ENCODE assay signal across 26 cellular contexts in genomic region chr11:2148253-2149000, GRCh38. TPM values are rescaled to one million over a fixed set of nuclear protein-coding genes. Genes with fewer than 3 reads are reported as not detected.
"Had no signal": no experiment of that assay in that cellular context is flagged by ENCODE, and none has a peak within 500 bp of the region (broad histone marks: within the 10 kb centered on the region; RNA-seq: fewer than 3 reads in every experiment).

No MANE protein-coding gene starts in this region.

- H3K27ac Mint-ChIP-seq: activated CD8-positive, alpha-beta T cell treated with anti-CD3 and anti-CD28 coated beads for 36 hours; activated naive CD4-positive, alpha-beta T cell treated with anti-CD3 and anti-CD28 coated beads, Interleukin-2, amount 10 ng/mL, durations not matched to agents 7 days and 5 days; activated naive CD8-positive, alpha-beta T cell treated with anti-CD3 and anti-CD28 coated beads for 36 hours; activated T-cell treated with anti-CD3 and anti-CD28 coated beads, Interleukin-2, amount 50 U/mL, for 72 hours; activated T-helper 2 cell treated with anti-CD3 and anti-CD28 coated beads, Interferon-gamma antibody, Interleukin-2, Interleukin-4, amounts not matched to agents 10 μg/mL and 5 μg/mL and 100 μg/mL, durations not matched to agents 14 hours and 24 hours and 36 hours; T-cell had no signal

- H3K4me2 ChIP-seq: KMS-11 had no signal

- ATAC-seq: activated CD4-positive, CD25-positive, alpha-beta regulatory T cell treated with anti-CD3 and anti-CD28 coated beads, Interleukin-2, amount 50 U/mL, for 24 hours; activated CD8-positive, alpha-beta T cell treated with anti-CD3 and anti-CD28 coated beads for 36 hours; activated T-cell treated with anti-CD3 and anti-CD28 coated beads, Interleukin-2, amount 50 U/mL, for 72 hours; PC-3; T-cell had no signal

- H3K36me3 ChIP-seq: brain microvascular endothelial cell, cardiac muscle cell had no signal

- H3K4me3 Mint-ChIP-seq: activated CD8-positive, alpha-beta T cell treated with anti-CD3 and anti-CD28 coated beads for 36 hours; activated naive CD4-positive, alpha-beta T cell treated with anti-CD3 and anti-CD28 coated beads, Interleukin-2, amount 10 ng/mL, durations not matched to agents 7 days and 5 days; activated naive CD8-positive, alpha-beta T cell treated with anti-CD3 and anti-CD28 coated beads for 36 hours; activated T-cell treated with anti-CD3 and anti-CD28 coated beads, Interleukin-2, amount 50 U/mL, for 72 hours; T-cell had no signal

- DNase-seq: activated CD4-positive, alpha-beta T cell treated with anti-CD3 and anti-CD28 coated beads for 4 hours; activated CD8-positive, alpha-beta memory T cell treated with anti-CD3 and anti-CD28 coated beads, Interleukin-2, amount 50 U/mL, for 4 hours; activated CD8-positive, alpha-beta T cell treated with anti-CD3 and anti-CD28 coated beads for 36 hours; activated gamma-delta T cell treated with Interleukin-2 at 50 U/mL for 16 hours; activated naive CD4-positive, alpha-beta T cell treated with anti-CD3 and anti-CD28 coated beads, Interleukin-2, amount 10 ng/mL, durations not matched to agents 7 days and 5 days; activated naive CD8-positive, alpha-beta T cell treated with anti-CD3 and anti-CD28 coated beads for 36 hours; activated T-cell treated with anti-CD3 and anti-CD28 coated beads, Interleukin-2, amount 50 U/mL, for 72 hours; brain microvascular endothelial cell; NCI-H1092; NCI-H1436; NCI-H1694 treated with DMSO at 0.1 percent for 48 hours; NCI-H2029 treated with DMSO at 0.1 percent for 48 hours; NCI-H345; NCI-H510A; NCI-H526 treated with DMSO at 0.1 percent for 48 hours; NK-92 treated with Interleukin-12 subunit alpha and Interleukin-12 subunit beta, amount 100 ng/mL, for 24 hours; PC-3; SHP77 treated with DMSO at 0.1 percent for 48 hours; T-cell had no signal

- H3K4me3 ChIP-seq: cardiac muscle cell, SK-N-MC had no signal

- H3K9ac ChIP-seq: KMS-11 had no signal

- H3K9me3 Mint-ChIP-seq: activated CD8-positive, alpha-beta T cell treated with anti-CD3 and anti-CD28 coated beads for 36 hours; activated naive CD4-positive, alpha-beta T cell treated with anti-CD3 and anti-CD28 coated beads, Interleukin-2, amount 10 ng/mL, durations not matched to agents 7 days and 5 days; activated naive CD8-positive, alpha-beta T cell treated with anti-CD3 and anti-CD28 coated beads for 36 hours; activated T-cell treated with anti-CD3 and anti-CD28 coated beads, Interleukin-2, amount 50 U/mL, for 72 hours; activated T-helper 2 cell treated with anti-CD3 and anti-CD28 coated beads, Interferon-gamma antibody, Interleukin-2, Interleukin-4, amounts not matched to agents 10 μg/mL and 5 μg/mL and 100 μg/mL, durations not matched to agents 14 hours and 24 hours and 36 hours; T-cell had no signal

- H3K36me3 Mint-ChIP-seq: activated naive CD4-positive, alpha-beta T cell treated with anti-CD3 and anti-CD28 coated beads, Interleukin-2, amount 10 ng/mL, durations not matched to agents 7 days and 5 days; activated naive CD8-positive, alpha-beta T cell treated with anti-CD3 and anti-CD28 coated beads for 36 hours; T-cell had no signal

- H3K27ac ChIP-seq: brain microvascular endothelial cell, cardiac muscle cell, KMS-11, SK-N-MC had no signal

RNA-seq across cellular contexts. Expression of gene IGF2, which starts 9.2 kb away (rescaled TPM):
- total RNA-seq: T-helper 2 cell treated with Interferon-gamma antibody and Interleukin-4, amounts not matched to agents 100 ng/mL and 5 ng/mL, for 36 hours had no signal

RNA-seq across cellular contexts. Expression of gene INS, which starts 12.6 kb away (rescaled TPM):
- total RNA-seq: activated CD8-positive, alpha-beta T cell treated with anti-CD3 and anti-CD28 coated beads for 36 hours; activated naive CD8-positive, alpha-beta T cell treated with anti-CD3 and anti-CD28 coated beads for 36 hours; activated T-cell treated with anti-CD3 and anti-CD28 coated beads, Interleukin-2, amount 50 U/mL, for 72 hours; activated T-helper 2 cell treated with anti-CD3 and anti-CD28 coated beads, Interferon-gamma antibody, Interleukin-2, Interleukin-4, amounts not matched to agents 10 μg/mL and 5 μg/mL and 100 μg/mL, durations not matched to agents 14 hours and 24 hours and 36 hours; cardiac muscle cell; MCF 10A; PC-3; T-helper 2 cell treated with Interferon-gamma antibody and Interleukin-4, amounts not matched to agents 100 ng/mL and 5 ng/mL, for 36 hours had no signal
- polyA plus RNA-seq: cardiac muscle cell had no signal

RNA-seq across cellular contexts. Expression of gene TH, which starts 23.2 kb away (rescaled TPM):
- total RNA-seq: activated CD8-positive, alpha-beta T cell treated with anti-CD3 and anti-CD28 coated beads for 36 hours; activated naive CD8-positive, alpha-beta T cell treated with anti-CD3 and anti-CD28 coated beads for 36 hours; activated T-cell treated with anti-CD3 and anti-CD28 coated beads, Interleukin-2, amount 50 U/mL, for 72 hours; activated T-helper 2 cell treated with anti-CD3 and anti-CD28 coated beads, Interferon-gamma antibody, Interleukin-2, Interleukin-4, amounts not matched to agents 10 μg/mL and 5 μg/mL and 100 μg/mL, durations not matched to agents 14 hours and 24 hours and 36 hours; cardiac muscle cell; T-cell; T-helper 2 cell treated with Interferon-gamma antibody and Interleukin-4, amounts not matched to agents 100 ng/mL and 5 ng/mL, for 36 hours had no signal
- polyA plus RNA-seq: cardiac muscle cell had no signal
